Comparison of ENCODE assay signal across 8 cellular contexts in genomic region chr3:59212128-59212764, GRCh38.
DNase-seq lines count a peak whose midpoint lies in the region; ATAC-seq and TF ChIP-seq lines count a peak whose summit lies in the region.

No MANE protein-coding gene starts in this region.

- H3K27ac Mint-ChIP-seq in nephron progenitor cell = no peak overlapping the region

- H3K4me3 Mint-ChIP-seq in nephron progenitor cell = no peak overlapping the region

- DNase-seq in NCI-H187 treated with DMSO at 0.1 percent for 48 hours (lab: John Stamatoyannopoulos, UW) (peak; percentile 0), NCI-H187 (lab: John Stamatoyannopoulos, UW) (no peak), LoVo (ENCODE audit: low spot score) (peak; percentile 58), SK-N-MC (ENCODE audit: low read depth, low spot score) (peak; percentile 8), fibroblast of gingiva (ENCODE audit: low read depth) (peak; percentile 33), nephron progenitor cell (peak; percentile 20), GOT3 (lab: John Stamatoyannopoulos, UW) (no peak)

- no peaks in the 10 kb centered on the region for H3K36me3 ChIP-seq in SK-N-MC (ENCODE audit: insufficient read depth, low read length)

- H3K27ac ChIP-seq in SK-N-MC = no peak overlapping the region

- ATAC-seq in GM21447 (IDR thresholded peaks at IDR 0.05; ENCODE audit: unreplicated experiment) = peak; percentile 67

- no peak overlapping the region for H3K4me3 ChIP-seq in SK-N-MC

- peaks cover 20% of the 10 kb centered on the region for H3K4me1 Mint-ChIP-seq in nephron progenitor cell

- no peaks in the 10 kb centered on the region for H3K9me3 ChIP-seq in SK-N-MC (ENCODE audit: low read depth, low read length)

- no peaks in the 10 kb centered on the region for H3K36me3 Mint-ChIP-seq in nephron progenitor cell (ENCODE audit: low read depth)

- H3K9me3 Mint-ChIP-seq in nephron progenitor cell = no peaks in the 10 kb centered on the region

- peaks cover 8% of the 10 kb centered on the region for H3K27me3 Mint-ChIP-seq in nephron progenitor cell (ENCODE audit: low read depth, poor library complexity)

- H3K9ac ChIP-seq in SK-N-MC (ENCODE audit: insufficient read length) = no peak overlapping the region

- peak; percentile 79 for TF ChIP-seq CTCF in nephron progenitor cell (IDR thresholded peaks at IDR 0.05)

Comparison
In these comparisons a context has a peak if more than half of its experiments do, and no peak if none do; other contexts are left out.
1. DNase-seq: peak in NCI-H187 treated with DMSO at 0.1 percent for 48 hours (single experiment), LoVo (single experiment), SK-N-MC (single experiment), fibroblast of gingiva (single experiment) and nephron progenitor cell (single experiment); none in NCI-H187 (0 of 2) and GOT3 (single experiment).